Comparison of ENCODE assay signal across 9 cellular contexts in genomic region chrX:97066381-97066780, GRCh38.
"Had no signal": no experiment of that assay in that cellular context is flagged by ENCODE, and none has a peak within 500 bp of the region (broad histone marks: within the 10 kb centered on the region; RNA-seq: fewer than 3 reads in every experiment).

No MANE protein-coding gene starts in this region.

- H3K4me3 ChIP-seq: GM23338 had no signal

- H3K27ac ChIP-seq: HL-60, KMS-11 had no signal

- ATAC-seq: GM23338, HepG2 had no signal

- H2AFZ ChIP-seq: GM23338 had no signal

- FAIRE-seq: H1, H54, HepG2 had no signal

- H3K9ac ChIP-seq: KMS-11 had no signal

- H3K4me2 ChIP-seq: GM23338, KMS-11 had no signal

- H3K27ac Mint-ChIP-seq: GM23338, H9, IgD-negative memory B cell had no signal

- H3K9me3 Mint-ChIP-seq: GM23338, H9, IgD-negative memory B cell had no signal

- H3K4me1 Mint-ChIP-seq: H9 had no signal

- H3K4me3 Mint-ChIP-seq: GM23338, H9, IgD-negative memory B cell had no signal

- H3K27me3 Mint-ChIP-seq: IgD-negative memory B cell had no signal

- DNase-seq: H9, KBM-7 had no signal

- H3K36me3 Mint-ChIP-seq: IgD-negative memory B cell had no signal
